In the genomic region with DNA sequence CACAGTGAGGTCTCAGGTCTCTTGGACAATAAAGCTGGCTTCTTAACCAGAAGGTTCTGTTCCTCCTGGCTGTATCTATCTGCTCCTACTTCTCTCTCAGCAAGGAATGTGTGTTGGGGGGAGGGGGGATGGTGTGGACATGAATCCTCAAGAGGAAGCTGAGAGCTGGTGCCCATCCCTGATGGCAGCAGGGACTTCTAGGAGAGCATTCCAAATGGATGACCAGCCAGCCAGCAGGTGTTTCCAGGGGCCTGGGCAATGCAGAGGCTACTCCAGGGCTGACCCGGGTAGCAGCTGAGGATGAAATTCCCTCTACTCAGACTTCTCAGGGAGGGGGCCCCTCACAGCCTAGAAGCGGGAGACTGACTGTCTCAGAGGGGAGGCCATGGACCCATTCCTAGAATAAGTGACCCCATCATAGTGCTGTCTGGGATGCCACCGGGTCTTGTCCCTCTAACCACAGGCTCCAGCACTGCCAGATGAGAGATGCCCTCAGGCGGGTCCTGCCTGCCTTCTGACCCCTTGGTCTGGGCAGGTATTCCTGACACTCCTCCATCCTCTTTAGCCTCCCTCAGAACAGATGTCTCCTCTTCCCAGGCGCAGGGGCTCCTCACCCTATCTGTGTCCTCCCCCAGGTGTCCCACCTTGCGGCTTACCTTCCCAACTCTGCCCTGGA, we compare ENCODE assay signal across 8 cellular contexts. TPM values are rescaled to one million over a fixed set of nuclear protein-coding genes. Genes with fewer than 3 reads are reported as not detected.
DNase-seq lines count a peak whose midpoint lies in the region; ATAC-seq, FAIRE-seq and TF ChIP-seq lines count a peak whose summit lies in the region.

No MANE protein-coding gene starts in this region.

- no peak overlapping the region for H2AFZ ChIP-seq in astrocyte (ENCODE audit: low read depth, low read length)

- H3K36me3 ChIP-seq in cardiac muscle cell (no peaks in the 10 kb centered on the region), astrocyte (ENCODE audit: insufficient read depth, low read length) (no peaks in the 10 kb centered on the region), lung (ENCODE audit: control insufficient read depth in 2 of 2, insufficient read depth in 2 of 2, low read length in 2 of 2) (no peaks in the 10 kb centered on the region)

- intact Hi-C loops in Right ventricle myocardium superior (cut with DNase I): no loop called here

- peak overlapping the region; percentile 59 for H3K4me3 ChIP-seq in cardiac muscle cell
- H3K4me3 ChIP-seq in astrocyte (ENCODE audit: insufficient read depth, low read depth, low read length): peak overlapping the region; percentile 61
- peak overlapping the region; percentile 69 for H3K4me3 ChIP-seq in lung

- peaks cover 30% of the 10 kb centered on the region for H4K20me1 ChIP-seq in astrocyte (ENCODE audit: insufficient read depth, low read length)

- DNase-seq in cardiac muscle cell (ENCODE audit: low read depth in 1 of 2, low spot score in 1 of 2) (peak in 1 of 2 donors; percentile 10), Right ventricle myocardium superior (no peak), astrocyte (ENCODE audit: low read depth) (no peak), lung (ENCODE audit: low spot score) (peak; percentile 40), urothelium cell line (ENCODE audit: low spot score) (peak; percentile 79), putamen (ENCODE audit: low spot score) (no peak)
- no peak for DNase-seq in effector CD8-positive, alpha-beta T cell (lab: John Stamatoyannopoulos, UW)

- FAIRE-seq in astrocyte (lab: Jason Lieb, UNC) (no peak), urothelium cell line (lab: Jason Lieb, UNC) (no peak)

- H3K9me3 ChIP-seq in cardiac muscle cell (ENCODE audit: low read depth) (no peaks in the 10 kb centered on the region), astrocyte (ENCODE audit: insufficient read depth, low read depth, low read length) (no peaks in the 10 kb centered on the region), lung (ENCODE audit: control insufficient read depth in 2 of 2, insufficient read depth in 1 of 2, low read length in 1 of 2) (no peaks in the 10 kb centered on the region)

- peak overlapping the region; percentile 85 for H3K4me3 Mint-ChIP-seq in astrocyte (ENCODE audit: unreplicated experiment)

- H3K27ac Mint-ChIP-seq in astrocyte (ENCODE audit: unreplicated experiment): peak overlapping the region; percentile 12

- peaks cover 2% of the 10 kb centered on the region for H3K9me3 Mint-ChIP-seq in astrocyte (ENCODE audit: unreplicated experiment)

- TF ChIP-seq CTCF in cardiac muscle cell (IDR thresholded peaks at IDR 0.05; ENCODE audit: low read depth, low read length) (no peak), astrocyte (IDR thresholded peaks at IDR 0.05; ENCODE audit: insufficient read depth, low read depth, low read length) (no peak), lung (IDR thresholded peaks at IDR 0.05; ENCODE audit: control extremely low read depth, extremely low read depth) (no peak)

- H3K4me1 ChIP-seq in cardiac muscle cell (ENCODE audit: low read depth) (no peaks in the 10 kb centered on the region), astrocyte (ENCODE audit: insufficient read depth, low read length) (peaks cover 19% of the 10 kb centered on the region), lung (ENCODE audit: control insufficient read depth in 2 of 2, insufficient read depth in 2 of 2, low read length in 2 of 2) (peaks cover 4 to 8% of the 10 kb centered on the region in 2 donors)

- H3K27ac ChIP-seq in cardiac muscle cell: no peak overlapping the region
- no peak overlapping the region for H3K27ac ChIP-seq in astrocyte (ENCODE audit: low read depth, low read length)
- H3K27ac ChIP-seq in lung (ENCODE audit: low read depth in 1 of 2, low read length in 1 of 2): no peak overlapping the region

- peaks cover 7% of the 10 kb centered on the region for H3K27me3 ChIP-seq in cardiac muscle cell
- H3K27me3 ChIP-seq in astrocyte (ENCODE audit: insufficient read depth, low read length): no peaks in the 10 kb centered on the region
- no peaks in the 10 kb centered on the region for H3K27me3 ChIP-seq in lung (ENCODE audit: control insufficient read depth, insufficient read depth)

- peak overlapping the region; percentile 78 for H3K9ac ChIP-seq in astrocyte (ENCODE audit: low read length)

- H3K4me1 Mint-ChIP-seq in astrocyte (ENCODE audit: low read depth, unreplicated experiment): peaks cover 25% of the 10 kb centered on the region

- H3K79me2 ChIP-seq in astrocyte (ENCODE audit: insufficient read depth, low read length): peaks cover 4% of the 10 kb centered on the region

- ATAC-seq in Right ventricle myocardium superior (ENCODE audit: poor library complexity) (no peak), lung (ENCODE audit: insufficient read depth, low FRiP score) (no peak), HG02840 (IDR thresholded peaks at IDR 0.05; ENCODE audit: low FRiP score, unreplicated experiment) (no peak)

- WGBS in lung, 2 donors: 76 to 87% methylated on average over 6 of the region's 6 CpGs

- peaks cover under 1% of the 10 kb centered on the region for H3K27me3 Mint-ChIP-seq in astrocyte (ENCODE audit: low read depth, unreplicated experiment)

- peak overlapping the region; percentile 93 for H3K4me2 ChIP-seq in astrocyte (ENCODE audit: low read length)

- peaks cover 8% of the 10 kb centered on the region for H3K36me3 Mint-ChIP-seq in astrocyte (ENCODE audit: low read depth, unreplicated experiment)

RNA-seq across cellular contexts. Expression of gene RAB15, which starts 1.2 kb away (rescaled TPM):
- total RNA-seq in cardiac muscle cell (8.8 and 11.9 TPM in 2 replicates), Right ventricle myocardium superior (7.5 TPM), astrocyte (32.1 and 36.3 TPM in 2 replicates), lung (10 to 100 TPM; 15.5 to 16.4 TPM)
- polyA plus RNA-seq in cardiac muscle cell (10.0 and 13.8 TPM in 2 replicates), lung (10 to 100 TPM in 1 of 2 donors, 1 to 10 TPM in 1; 6.8 to 14.4 TPM)

RNA-seq across cellular contexts. Expression of gene FNTB, which starts 15.8 kb away (rescaled TPM):
- total RNA-seq in cardiac muscle cell: 34.9 and 36.1 TPM in 2 replicates
- polyA plus RNA-seq in cardiac muscle cell: 42.0 and 43.4 TPM in 2 replicates
- total RNA-seq in Right ventricle myocardium superior: 15.8 TPM
- 19.9 and 20.0 TPM in 2 replicates for total RNA-seq in astrocyte
- total RNA-seq in lung: 10 to 100 TPM; 12.0 to 14.8 TPM
- 1 to 10 TPM; 6.2 to 9.5 TPM for polyA plus RNA-seq in lung

RNA-seq across cellular contexts. Expression of gene GPX2, which starts 28.4 kb away (rescaled TPM):
- total RNA-seq in cardiac muscle cell (not detected in 2 replicates), Right ventricle myocardium superior (not detected), astrocyte (not detected in 2 replicates), lung (1 to 10 TPM in 1 of 2 donors, not detected in 1; 2.9 TPM)
- polyA plus RNA-seq in cardiac muscle cell (0.26 TPM in 1 of 2 replicates, not detected in the other), lung (10 to 100 TPM in 1 of 2 donors, 1 to 10 TPM in 1; 3.4 to 11.3 TPM)

RNA-seq across cellular contexts. Expression of gene CHURC1, which starts 56.7 kb away (rescaled TPM):
- total RNA-seq in cardiac muscle cell (21.6 and 28.9 TPM in 2 replicates), Right ventricle myocardium superior (107 TPM), astrocyte (45.3 and 48.1 TPM in 2 replicates), lung (10 to 100 TPM; 50.0 to 62.6 TPM)
- polyA plus RNA-seq in cardiac muscle cell (107 and 120 TPM in 2 replicates), lung (10 to 100 TPM; 37.2 to 43.8 TPM)

Comparison
In these comparisons a context has a peak if more than half of its experiments do, and no peak if none do; other contexts are left out.
1. DNase-seq: peak in lung (single experiment) and urothelium cell line (single experiment); none in Right ventricle myocardium superior (single experiment), astrocyte (single experiment), putamen (single experiment) and effector CD8-positive, alpha-beta T cell (single experiment).
2. Peak in every context shown above with its lines, with median percentiles within 50 percentile points of each other: H3K4me3 ChIP-seq.